In the genomic region with DNA sequence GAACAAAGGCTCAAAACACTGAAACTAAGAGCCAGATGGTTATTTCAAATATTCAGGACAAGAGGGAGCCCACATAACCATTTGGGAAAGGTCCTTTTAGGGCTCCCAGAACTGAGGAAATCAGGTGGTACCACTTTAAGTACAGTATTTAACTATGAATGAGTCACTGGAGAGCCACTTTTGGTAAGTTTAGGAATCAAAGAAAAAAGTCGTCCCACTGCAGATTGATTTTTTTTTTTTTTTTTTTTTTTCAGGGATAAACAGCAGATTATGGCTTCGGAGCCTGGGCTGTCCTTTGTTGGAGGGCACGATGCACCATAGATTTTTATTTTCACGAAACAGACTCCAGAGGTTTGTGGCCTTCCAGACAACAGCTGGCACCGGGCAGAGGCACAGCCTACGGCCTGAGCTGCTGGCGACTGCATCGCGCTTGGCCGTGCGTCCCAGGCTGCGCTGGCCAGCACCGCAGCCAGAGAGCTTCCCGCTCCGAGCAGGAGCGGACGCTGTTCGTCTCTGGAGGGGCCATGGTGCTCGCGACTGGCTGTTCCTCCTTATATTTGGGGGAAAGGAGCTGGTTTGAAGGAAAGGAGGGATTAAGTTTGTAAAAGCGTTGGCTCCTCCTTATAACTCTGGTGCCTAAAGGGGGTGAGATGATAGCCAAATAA, we compare ENCODE assay signal across 7 cellular contexts.
DNase-seq lines count a peak whose midpoint lies in the region; ATAC-seq and TF ChIP-seq lines count a peak whose summit lies in the region.

No MANE protein-coding gene starts in this region.

- H3K27ac ChIP-seq in mesodermal cell (ENCODE audit: low read depth, low read length, severe bottlenecking) (peak overlapping the region; percentile 86), RWPE1 (no peak overlapping the region)

- ATAC-seq in HG02885 (IDR thresholded peaks at IDR 0.05; ENCODE audit: poor library complexity, unreplicated experiment) = no peak

- DNase-seq in GM20000 (ENCODE audit: low spot score) = peak; percentile 30
- peak; percentile 70 for DNase-seq in NCI-H82 (lab: John Stamatoyannopoulos, UW)
- DNase-seq in ecto neural progenitor cell (ENCODE audit: low spot score) = peak; percentile 70
- no peak for DNase-seq in medulla oblongata (ENCODE audit: extremely low spot score)
- DNase-seq in RWPE1 (ENCODE audit: low spot score) = no peak

- CTCF ChIA-PET in RWPE1 (lab: Yijun Ruan, JAX) = interaction anchor here (0.6 kb wide), 1 partner anchor 222 kb away, joined by 3 read pairs; no protein-coding TSS in a partner anchor

- H3K9me3 ChIP-seq in mesodermal cell (ENCODE audit: control insufficient read depth, low read length) = no peaks in the 10 kb centered on the region

- 2 to 5% methylated on average over 13 to 20 of the region's 21 CpGs for WGBS in mesodermal cell (ENCODE audit: insufficient coverage in 2 of 2), 2 experiments

- POLR2A ChIA-PET in RWPE1 (lab: Yijun Ruan, JAX; ENCODE audit: low non-redundant PET) = no interaction called here

- H3K4me1 ChIP-seq in mesodermal cell (ENCODE audit: control insufficient read depth, insufficient read depth, low read length, poor library complexity, severe bottlenecking) = no peaks in the 10 kb centered on the region

- peak overlapping the region; percentile 66 for H3K4me3 ChIP-seq in mesodermal cell (ENCODE audit: extremely low read depth, insufficient read depth, low read length, poor library complexity, severe bottlenecking)

- H3K36me3 ChIP-seq in mesodermal cell (ENCODE audit: control insufficient read depth, insufficient read depth, low read length) = no peaks in the 10 kb centered on the region

- TF ChIP-seq CTCF in GM20000 (IDR thresholded peaks at IDR 0.05; ENCODE audit: extremely low read depth, missing control alignments) = no peak
- TF ChIP-seq CTCF in RWPE1 (conservative IDR thresholded peaks at IDR 0.05; ENCODE audit: low read depth) = no peak

Comparison
In these comparisons a context has a peak if more than half of its experiments do, and no peak if none do; other contexts are left out.
1. DNase-seq: peak in GM20000 (single experiment), NCI-H82 (single experiment) and ecto neural progenitor cell (single experiment); none in medulla oblongata (single experiment) and RWPE1 (single experiment).